Comparison of ENCODE assay signal across 34 cellular contexts in genomic region chr12:122129131-122129530, GRCh38. TPM values are rescaled to one million over a fixed set of nuclear protein-coding genes. Genes with fewer than 3 reads are reported as not detected.
"Had no signal": no experiment of that assay in that cellular context is flagged by ENCODE, and none has a peak within 500 bp of the region (broad histone marks: within the 10 kb centered on the region; RNA-seq: fewer than 3 reads in every experiment).

No MANE protein-coding gene starts in this region.

- H3K4me1 ChIP-seq: breast epithelium had no signal

- H3K4me3 ChIP-seq: body of pancreas, breast epithelium had no signal

- ATAC-seq: activated CD8-positive, alpha-beta memory T cell treated with anti-CD3 and anti-CD28 coated beads, Interleukin-2, amount 10 ng/mL, durations not matched to agents 7 days and 5 days; body of pancreas; Panc1; Right ventricle myocardium inferior had no signal

- H3K9me3 ChIP-seq: body of pancreas, breast epithelium had no signal

- H3K27me3 ChIP-seq: body of pancreas, breast epithelium had no signal

- DNase-seq: activated CD4-positive, alpha-beta memory T cell treated with anti-CD3 and anti-CD28 coated beads, Interleukin-2, amount 10 ng/mL, durations not matched to agents 7 days and 5 days; activated CD4-positive, alpha-beta T cell treated with anti-CD3 and anti-CD28 coated beads for 1 hour; activated CD4-positive, alpha-beta T cell treated with anti-CD3 and anti-CD28 coated beads for 48 hours; activated CD4-positive, CD25-positive, alpha-beta regulatory T cell; activated CD8-positive, alpha-beta memory T cell treated with anti-CD3 and anti-CD28 coated beads for 24 hours; activated CD8-positive, alpha-beta memory T cell treated with anti-CD3 and anti-CD28 coated beads, Interleukin-2, amount 10 ng/mL, durations not matched to agents 7 days and 5 days; activated CD8-positive, alpha-beta memory T cell treated with anti-CD3 and anti-CD28 coated beads, Interleukin-2, amount 50 U/mL, for 48 hours; activated effector memory CD4-positive, alpha-beta T cell treated with Interleukin-2 at 50 U/mL for 16 hours; activated naive CD8-positive, alpha-beta T cell treated with anti-CD3 and anti-CD28 coated beads, Interleukin-2, amount 10 ng/mL, durations not matched to agents 7 days and 5 days; activated T-cell treated with anti-CD3 and anti-CD28 coated beads, Interleukin-2, amount 50 U/mL, for 48 hours; body of pancreas; Karpas-422; KBM-7; NCI-H1048; NCI-H1105 treated with DMSO at 0.1 percent for 48 hours; NCI-H1436; NCI-H1694; NCI-H1930; NCI-H345; NCI-H524 treated with DMSO at 0.1 percent for 48 hours; SW 1271; T-helper 1 cell; T-helper 2 cell; T-helper 9 cell; WERI-Rb-1 had no signal

- H3K27ac ChIP-seq: body of pancreas, breast epithelium, WERI-Rb-1 had no signal

- H3K36me3 ChIP-seq: WERI-Rb-1 had no signal

RNA-seq across cellular contexts. Expression of gene IL31, which starts 44.9 kb away (rescaled TPM):
- total RNA-seq: activated CD4-positive, alpha-beta memory T cell treated with anti-CD3 and anti-CD28 coated beads, Interleukin-2, amount 10 ng/mL, durations not matched to agents 7 days and 5 days; activated CD8-positive, alpha-beta memory T cell treated with anti-CD3 and anti-CD28 coated beads, Interleukin-2, amount 10 ng/mL, durations not matched to agents 7 days and 5 days; activated naive CD8-positive, alpha-beta T cell treated with anti-CD3 and anti-CD28 coated beads, Interleukin-2, amount 10 ng/mL, durations not matched to agents 7 days and 5 days; astrocyte; body of pancreas; breast epithelium; cardiac septum; MCF 10A; NCI-H460; Right ventricle myocardium inferior; RPMI7951 had no signal
- polyA plus RNA-seq: adipose tissue had no signal

RNA-seq across cellular contexts. Expression of gene LRRC43, which starts 53.8 kb away (rescaled TPM):
- total RNA-seq: MCF 10A, NCI-H460 had no signal
